ENCODE assay signal across 13 cellular contexts in genomic region chr3:4524423-4524769, GRCh38. TPM values are rescaled to one million over a fixed set of nuclear protein-coding genes. Genes with fewer than 3 reads are reported as not detected.
DNase-seq lines count a peak whose midpoint lies in the region; ATAC-seq and TF ChIP-seq lines count a peak whose summit lies in the region.
"Had no signal": no experiment of that assay in that cellular context is flagged by ENCODE, and none has a peak within 500 bp of the region (broad histone marks: within the 10 kb centered on the region; RNA-seq: fewer than 3 reads in every experiment).

No MANE protein-coding gene starts in this region.

- no peaks in the 10 kb centered on the region for H3K9me3 ChIP-seq in right atrium auricular region

- H3K4me3 ChIP-seq in right atrium auricular region (no peak overlapping the region), fibroblast of the aortic adventitia (ENCODE audit: low read depth, low read length) (no peak overlapping the region)

- H3K27ac Mint-ChIP-seq in natural killer cell, result no peak overlapping the region
- H3K27ac Mint-ChIP-seq: activated naive CD8-positive, alpha-beta T cell treated with anti-CD3 and anti-CD28 coated beads, Interleukin-2, amount 50 U/mL, for 24 hours had no signal

- no peaks in the 10 kb centered on the region for H3K36me3 ChIP-seq in right atrium auricular region

- no peaks in the 10 kb centered on the region for H3K27me3 Mint-ChIP-seq in natural killer cell (ENCODE audit: low read depth in 2 of 2)
- H3K27me3 Mint-ChIP-seq: activated naive CD8-positive, alpha-beta T cell treated with anti-CD3 and anti-CD28 coated beads, Interleukin-2, amount 50 U/mL, for 24 hours had no signal

- no peaks in the 10 kb centered on the region for H3K36me3 Mint-ChIP-seq in natural killer cell

- no peak overlapping the region for H3K27ac ChIP-seq in right atrium auricular region
- H3K27ac ChIP-seq in VCaP, result peak overlapping the region; percentile 61
- H3K27ac ChIP-seq: parathyroid adenoma had no signal

- peak; percentile 17 for ATAC-seq in Right ventricle myocardium superior (ENCODE audit: poor library complexity)
- no peak for ATAC-seq in natural killer cell
- ATAC-seq in HG03571 (IDR thresholded peaks at IDR 0.05; ENCODE audit: unreplicated experiment), result no peak
- ATAC-seq: activated naive CD8-positive, alpha-beta T cell treated with anti-CD3 and anti-CD28 coated beads, Interleukin-2, amount 50 U/mL, for 24 hours had no signal

- intact Hi-C loops in Right ventricle myocardium superior (cut with DNase I), result no loop called here
- intact Hi-C loops in natural killer cell (cut with micrococcal nuclease), result no loop called here

- peaks cover 7 to 23% of the 10 kb centered on the region in 2 donors for H3K4me1 Mint-ChIP-seq in natural killer cell

- TF ChIP-seq CTCF in right atrium auricular region (IDR thresholded peaks at IDR 0.05) (no peak), VCaP (conservative IDR thresholded peaks at IDR 0.05) (no peak), fibroblast of the aortic adventitia (IDR thresholded peaks at IDR 0.05; ENCODE audit: insufficient read depth, low read length) (no peak), natural killer cell (IDR thresholded peaks at IDR 0.05) (no peak)

- H3K9me3 Mint-ChIP-seq in natural killer cell, result no peaks in the 10 kb centered on the region
- H3K9me3 Mint-ChIP-seq: activated naive CD8-positive, alpha-beta T cell treated with anti-CD3 and anti-CD28 coated beads, Interleukin-2, amount 50 U/mL, for 24 hours had no signal

- DNase-seq in Right ventricle myocardium superior, result no peak
- DNase-seq in right atrium auricular region (ENCODE audit: low spot score), result no peak
- DNase-seq in fibroblast of the aortic adventitia (ENCODE audit: low read depth), result peak; percentile 48
- DNase-seq in superior temporal gyrus (ENCODE audit: extremely low spot score), result peak; percentile 69
- DNase-seq in natural killer cell, result no peak
- no peak for DNase-seq in dedifferentiated amniotic fluid mesenchymal stem cell (ENCODE audit: extremely low spot score)
- DNase-seq: activated naive CD8-positive, alpha-beta T cell treated with anti-CD3 and anti-CD28 coated beads, Interleukin-2, amount 50 U/mL, for 24 hours; activated T-cell treated with anti-CD3 and anti-CD28 coated beads, Interleukin-2, amount 50 U/mL, for 1 hour; effector memory CD4-positive, alpha-beta T cell; midbrain had no signal

- H3K4me3 Mint-ChIP-seq in natural killer cell, result no peak overlapping the region
- H3K4me3 Mint-ChIP-seq: activated naive CD8-positive, alpha-beta T cell treated with anti-CD3 and anti-CD28 coated beads, Interleukin-2, amount 50 U/mL, for 24 hours had no signal

- H3K27me3 ChIP-seq in right atrium auricular region, result no peaks in the 10 kb centered on the region

- peaks cover 0 to 45% of the 10 kb centered on the region in 2 donors for H3K4me1 ChIP-seq in right atrium auricular region

RNA-seq across cellular contexts. Expression of gene ITPR1, which starts 31.2 kb away (rescaled TPM):
- total RNA-seq in Right ventricle myocardium superior, result 17.1 TPM
- 10 to 100 TPM; 36.7 to 42.5 TPM for total RNA-seq in right atrium auricular region
- total RNA-seq in fibroblast of the aortic adventitia (ENCODE audit: low replicate concordance), result 8.9 and 52.4 TPM in 2 replicates
- total RNA-seq in natural killer cell, result 100 to 1,000 TPM in 1 of 3 donors, 10 to 100 TPM in 2; 86.7 to 123 (median 94.8) TPM

RNA-seq across cellular contexts. Expression of gene SUMF1, which starts 57.3 kb away (rescaled TPM):
- 7.6 TPM for total RNA-seq in Right ventricle myocardium superior
- 10 to 100 TPM; 12.1 to 22.6 TPM for total RNA-seq in right atrium auricular region
- 43.3 and 45.6 TPM in 2 replicates for total RNA-seq in fibroblast of the aortic adventitia (ENCODE audit: low replicate concordance)
- 10 to 100 TPM; 16.3 to 19.8 (median 19.3) TPM for total RNA-seq in natural killer cell

Comparison
In these comparisons a context has a peak if more than half of its experiments do, and no peak if none do; other contexts are left out.
1. DNase-seq: peak in fibroblast of the aortic adventitia (single experiment) and superior temporal gyrus (single experiment); none in Right ventricle myocardium superior (single experiment), right atrium auricular region (single experiment), natural killer cell (single experiment) and dedifferentiated amniotic fluid mesenchymal stem cell (single experiment).